8 cellular contexts compared by ENCODE assay signal in genomic region chr11:65501530-65502273, GRCh38. TPM values are rescaled to one million over a fixed set of nuclear protein-coding genes. Genes with fewer than 3 reads are reported as not detected.
DNase-seq lines count a peak whose midpoint lies in the region; ATAC-seq and TF ChIP-seq lines count a peak whose summit lies in the region.

No MANE protein-coding gene starts in this region.

- H3K27ac Mint-ChIP-seq in natural killer cell treated with Interleukin-12 subunit alpha and Interleukin-12 subunit beta and Interleukin-15 and Interleukin-18, amount 100 ng/mL, for 72 hours, result no peak overlapping the region

- H3K9me3 Mint-ChIP-seq in natural killer cell treated with Interleukin-12 subunit alpha and Interleukin-12 subunit beta and Interleukin-15 and Interleukin-18, amount 100 ng/mL, for 72 hours, result no peaks in the 10 kb centered on the region

- DNase-seq in GM12865 (ENCODE audit: low read depth) (peak; percentile 55), NCI-H748 (lab: John Stamatoyannopoulos, UW; ENCODE audit: unreplicated experiment) (peak; percentile 33), erythroblast (lab: John Stamatoyannopoulos, UW) (peak; percentile 65 to 82), psoas muscle (no peak), GDM1 (lab: John Stamatoyannopoulos, UW) (no peak), GM20000 (ENCODE audit: low spot score) (no peak)
- DNase-seq in natural killer cell treated with Interleukin-12 subunit alpha and Interleukin-12 subunit beta and Interleukin-15 and Interleukin-18, amount 100 ng/mL, for 72 hours (ENCODE audit: low spot score), result no peak

- no peak for ATAC-seq in psoas muscle
- ATAC-seq in HG02884 (IDR thresholded peaks at IDR 0.05; ENCODE audit: unreplicated experiment), result no peak
- ATAC-seq in natural killer cell treated with Interleukin-12 subunit alpha and Interleukin-12 subunit beta and Interleukin-15 and Interleukin-18, amount 100 ng/mL, for 72 hours, result no peak

- peaks cover 26% of the 10 kb centered on the region for H3K4me1 ChIP-seq in psoas muscle

- no peak overlapping the region for H3K4me3 Mint-ChIP-seq in natural killer cell treated with Interleukin-12 subunit alpha and Interleukin-12 subunit beta and Interleukin-15 and Interleukin-18, amount 100 ng/mL, for 72 hours

- no peaks in the 10 kb centered on the region for H3K27me3 Mint-ChIP-seq in natural killer cell treated with Interleukin-12 subunit alpha and Interleukin-12 subunit beta and Interleukin-15 and Interleukin-18, amount 100 ng/mL, for 72 hours

- WGBS in psoas muscle, 3 donors, result 0 to 1% (median 0%) methylated on average over 3 of the region's 3 CpGs

- H3K4me1 Mint-ChIP-seq in natural killer cell treated with Interleukin-12 subunit alpha and Interleukin-12 subunit beta and Interleukin-15 and Interleukin-18, amount 100 ng/mL, for 72 hours (ENCODE audit: low read depth in 2 of 2), result peaks cover 44 to 57% of the 10 kb centered on the region in 2 donors

- H3K4me3 ChIP-seq in GM12865 (ENCODE audit: low read depth, low read length) (peak overlapping the region; percentile 72), psoas muscle (peak overlapping the region; percentile 92)

- intact Hi-C loops in psoas muscle (cut with DNase I), result loop anchor here in 1 of 2 donors (2.0 kb wide), 1 partner anchor 25 kb away; no protein-coding TSS in a partner anchor

- H3K27ac ChIP-seq in psoas muscle, result peak overlapping the region; percentile 99

- H3K27me3 ChIP-seq in psoas muscle (ENCODE audit: insufficient read depth in 3 of 3, low read length in 2 of 3), result no peaks in the 10 kb centered on the region

- peaks cover 8 to 69% of the 10 kb centered on the region in 2 donors for H3K36me3 ChIP-seq in psoas muscle (ENCODE audit: insufficient read depth in 1 of 2, low read depth in 1 of 2)

- H3K9me3 ChIP-seq in psoas muscle, result no peaks in the 10 kb centered on the region

- H3K36me3 Mint-ChIP-seq in natural killer cell treated with Interleukin-12 subunit alpha and Interleukin-12 subunit beta and Interleukin-15 and Interleukin-18, amount 100 ng/mL, for 72 hours, result peaks cover 31% of the 10 kb centered on the region

- TF ChIP-seq CTCF in GM12865 (IDR thresholded peaks at IDR 0.05; ENCODE audit: insufficient read depth, low read depth, low read length, missing control alignments) (no peak), psoas muscle (IDR thresholded peaks at IDR 0.05) (no peak), GM20000 (IDR thresholded peaks at IDR 0.05; ENCODE audit: extremely low read depth, missing control alignments) (no peak)

- peak; percentile 90 for TF ChIP-seq POLR2A in erythroblast (IDR thresholded peaks at IDR 0.05; ENCODE audit: low read length)

RNA-seq across cellular contexts. Expression of gene MALAT1, which starts 2.9 kb away (rescaled TPM):
- total RNA-seq in psoas muscle, result over 10,000 TPM in 1 of 4 donors, 1,000 to 10,000 TPM in 3; 3,071 to 11,376 (median 4,986) TPM
- polyA plus RNA-seq in psoas muscle, result 100 to 1,000 TPM; 102 to 846 (median 299) TPM
- 1,000 to 10,000 TPM; 6,610 to 7,236 TPM for total RNA-seq in natural killer cell treated with Interleukin-12 subunit alpha and Interleukin-12 subunit beta and Interleukin-15 and Interleukin-18, amount 100 ng/mL, for 72 hours

RNA-seq across cellular contexts. Expression of gene SCYL1, which starts 23.2 kb away (rescaled TPM):
- total RNA-seq in psoas muscle, result 100 to 1,000 TPM in 1 of 4 donors, 10 to 100 TPM in 3; 77.8 to 106 (median 92.6) TPM
- 10 to 100 TPM; 66.9 to 87.4 (median 79.4) TPM for polyA plus RNA-seq in psoas muscle
- 100 to 1,000 TPM in 1 of 2 donors, 10 to 100 TPM in 1; 84.5 to 112 TPM for total RNA-seq in natural killer cell treated with Interleukin-12 subunit alpha and Interleukin-12 subunit beta and Interleukin-15 and Interleukin-18, amount 100 ng/mL, for 72 hours

RNA-seq across cellular contexts. Expression of gene LTBP3, which starts 56.5 kb away (rescaled TPM):
- 10 to 100 TPM; 27.9 to 82.3 (median 51.4) TPM for total RNA-seq in psoas muscle
- 10 to 100 TPM; 12.7 to 19.2 (median 17.2) TPM for polyA plus RNA-seq in psoas muscle
- total RNA-seq in natural killer cell treated with Interleukin-12 subunit alpha and Interleukin-12 subunit beta and Interleukin-15 and Interleukin-18, amount 100 ng/mL, for 72 hours, result 10 to 100 TPM; 42.3 to 60.2 TPM

Comparison
In these comparisons a context has a peak if more than half of its experiments do, and no peak if none do; other contexts are left out.
1. DNase-seq: peak in GM12865 (single experiment), NCI-H748 (single experiment) and erythroblast (2 of 2); none in psoas muscle (0 of 2), GDM1 (single experiment), natural killer cell treated with Interleukin-12 subunit alpha and Interleukin-12 subunit beta and Interleukin-15 and Interleukin-18, amount 100 ng/mL, for 72 hours (single experiment) and GM20000 (single experiment).